In genomic region chr17:17062356-17062755, GRCh38 we compare ENCODE assay signal across 1 cellular context.
TF ChIP-seq lines count a peak whose summit lies in the region.

No MANE protein-coding gene starts in this region.

TF ChIP-seq in IMR-90, 13 proteins besides CTCF, POLR2A, EP300 and RAD21:
- TF ChIP-seq BHLHE40 (IDR thresholded peaks at IDR 0.05; ENCODE audit: low read depth, low read length): no peak
- TF ChIP-seq RCOR1 (IDR thresholded peaks at IDR 0.05; ENCODE audit: insufficient replicate concordance, low read length): no peak
- TF ChIP-seq ELK1 (IDR thresholded peaks at IDR 0.05; ENCODE audit: borderline replicate concordance, low read depth, low read length): no peak
- TF ChIP-seq CHD1 (IDR thresholded peaks at IDR 0.05; ENCODE audit: low read depth, low read length): no peak
- no peak for TF ChIP-seq SMC3 (IDR thresholded peaks at IDR 0.05; ENCODE audit: low read depth, low read length)
- no peak for TF ChIP-seq FOS (IDR thresholded peaks at IDR 0.05; ENCODE audit: low read depth, low read length)
- TF ChIP-seq MAZ (IDR thresholded peaks at IDR 0.05; ENCODE audit: borderline replicate concordance, low read depth, low read length): no peak
